In the genomic region with DNA sequence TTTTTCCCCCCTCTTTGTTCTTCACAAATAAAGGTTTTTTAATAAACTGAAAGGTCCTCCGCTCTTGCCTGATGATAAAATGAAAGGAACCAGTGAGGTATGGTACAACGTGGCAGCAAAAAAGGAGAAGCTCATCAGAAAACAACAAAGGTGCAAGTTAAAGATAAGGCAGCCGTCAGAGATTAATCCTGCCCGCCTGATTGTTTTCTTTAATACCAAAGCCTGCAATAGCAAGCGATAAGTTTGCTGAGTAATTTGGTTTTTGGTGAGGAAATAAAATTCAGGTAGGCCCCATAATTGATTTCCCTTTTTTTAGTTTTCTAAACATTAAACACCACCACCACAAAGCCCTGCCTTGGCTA, we compare ENCODE assay signal across 1 cellular context.
TF ChIP-seq lines count a peak whose summit lies in the region.

No MANE protein-coding gene starts in this region.

TF ChIP-seq in K562, 482 proteins besides CTCF, POLR2A, EP300 and RAD21 (continued from another document):
- TF ChIP-seq MYC (IDR thresholded peaks at IDR 0.05; ENCODE audit: low read depth, low read length) (peak; percentile 67; the same call in 1 of the 2 replicates), MYC (CRISPR knock-in tag; IDR thresholded peaks at IDR 0.05; ENCODE audit: borderline replicate concordance, low read depth) (no peak), KDM1A (IDR thresholded peaks at IDR 0.05) (peak; percentile 9 to 44; a peak in 2 of 4 replicates), FOSL1 (tag; conservative IDR thresholded peaks at IDR 0.05) (peak; percentile 86), CCNT2 (IDR thresholded peaks at IDR 0.05; ENCODE audit: borderline replicate concordance, extremely low read depth, insufficient read length, low read depth, low read length) (peak; percentile 83), ZNF445 (CRISPR knock-in tag; IDR thresholded peaks at IDR 0.05; ENCODE audit: low read depth) (no peak), PCBP1 (IDR thresholded peaks at IDR 0.05; ENCODE audit: low read depth, low read length, poor library complexity, severe bottlenecking) (no peak), SMARCE1 (IDR thresholded peaks at IDR 0.05) (peak; percentile 90; the same call in 1 of the 2 replicates), CBFA2T2 (conservative IDR thresholded peaks at IDR 0.05) (peak; percentile 77), ZFX (CRISPR knock-in tag; IDR thresholded peaks at IDR 0.05) (peak; percentile 44; the same call in 1 of the 2 replicates), RCOR1 (IDR thresholded peaks at IDR 0.05; ENCODE audit: borderline replicate concordance in 1 of 2, low read depth in 2 of 2, low read length in 2 of 2) (peak; percentile 55 to 59; a peak in 3 of 4 replicates), ADNP (tag; IDR thresholded peaks at IDR 0.05) (peak; percentile 69; the same call in 1 of the 2 replicates), NFYB (IDR thresholded peaks at IDR 0.05; ENCODE audit: extremely low read depth, insufficient read length) (no peak), MAFG (tag; conservative IDR thresholded peaks at IDR 0.05) (peak; percentile 50), STAT5A (IDR thresholded peaks at IDR 0.05; ENCODE audit: borderline replicate concordance, low read length) (peak; percentile 68), ZNF212 (CRISPR knock-in tag; IDR thresholded peaks at IDR 0.05) (no peak), HMGN3 (IDR thresholded peaks at IDR 0.05; ENCODE audit: borderline replicate concordance, extremely low read depth, insufficient read length, low read depth, low read length) (peak; percentile 79), CXXC5 (CRISPR knock-in tag; IDR thresholded peaks at IDR 0.05) (peak; percentile 76), JUN (IDR thresholded peaks at IDR 0.05; ENCODE audit: borderline replicate concordance, low read depth, low read length) (no peak), JUN (CRISPR knock-in tag; IDR thresholded peaks at IDR 0.05; ENCODE audit: borderline replicate concordance) (no peak), DPF2 (IDR thresholded peaks at IDR 0.05) (peak; percentile 81), CREM (IDR thresholded peaks at IDR 0.05; ENCODE audit: low read depth) (0 out of 2 replicates have a peak, but pooled peaks have one; percentile 3), TAL1 (IDR thresholded peaks at IDR 0.05) (peak; percentile 88), TEAD4 (IDR thresholded peaks at IDR 0.05; ENCODE audit: low read length) (peak; percentile 93), TEAD4 (CRISPR knock-in tag; IDR thresholded peaks at IDR 0.05; ENCODE audit: borderline replicate concordance) (no peak), CTBP1 (IDR thresholded peaks at IDR 0.05; ENCODE audit: borderline replicate concordance) (peak; percentile 52; the same call in 1 of the 2 replicates), BCOR (IDR thresholded peaks at IDR 0.05) (0 out of 2 replicates have a peak, but pooled peaks have one; percentile 20), TCF3 (CRISPR knock-in tag; IDR thresholded peaks at IDR 0.05) (peak; percentile 84), C11orf30 (IDR thresholded peaks at IDR 0.05; ENCODE audit: low read depth) (0 out of 2 replicates have a peak, but pooled peaks have one; percentile 17), SOX6 (IDR thresholded peaks at IDR 0.05) (peak; percentile 98), NFE2 (IDR thresholded peaks at IDR 0.05; ENCODE audit: low read depth) (peak; percentile 66), RNF2 (IDR thresholded peaks at IDR 0.05) (0 out of 2 replicates have a peak, but pooled peaks have one; percentile 21), SMARCA4 (IDR thresholded peaks at IDR 0.05) (peak; percentile 83; the same call in 1 of the 2 replicates), EHMT2 (IDR thresholded peaks at IDR 0.05) (peak; percentile 65; the same call in 1 of the 2 replicates), FOXA3 (CRISPR knock-in tag; conservative IDR thresholded peaks at IDR 0.05 in 1 of 2, IDR thresholded peaks at IDR 0.05 in 1 of 2) (peak in 1 of 2 experiments; percentile 22; a peak in 1 of 4 replicates), ZNF780A (CRISPR knock-in tag; IDR thresholded peaks at IDR 0.05) (no peak)
- TF ChIP-seq, protein P1, sequence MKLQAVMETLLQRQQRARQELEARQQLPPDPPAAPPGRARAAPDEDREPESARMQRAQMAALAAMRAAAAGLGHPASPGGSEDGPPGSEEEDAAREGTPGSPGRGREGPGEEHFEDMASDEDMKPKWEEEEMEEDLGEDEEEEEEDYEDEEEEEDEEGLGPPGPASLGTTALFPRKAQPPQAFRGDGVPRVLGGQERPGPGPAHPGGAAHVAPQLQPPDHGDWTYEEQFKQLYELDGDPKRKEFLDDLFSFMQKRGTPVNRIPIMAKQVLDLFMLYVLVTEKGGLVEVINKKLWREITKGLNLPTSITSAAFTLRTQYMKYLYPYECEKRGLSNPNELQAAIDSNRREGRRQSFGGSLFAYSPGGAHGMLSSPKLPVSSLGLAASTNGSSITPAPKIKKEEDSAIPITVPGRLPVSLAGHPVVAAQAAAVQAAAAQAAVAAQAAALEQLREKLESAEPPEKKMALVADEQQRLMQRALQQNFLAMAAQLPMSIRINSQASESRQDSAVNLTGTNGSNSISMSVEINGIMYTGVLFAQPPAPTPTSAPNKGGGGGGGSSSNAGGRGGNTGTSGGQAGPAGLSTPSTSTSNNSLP (IDR thresholded peaks at IDR 0.05; ENCODE audit: borderline replicate concordance, low read depth, low read length): peak; percentile 79; the same call in 1 of the 2 replicates
- TF ChIP-seq, protein P2, sequence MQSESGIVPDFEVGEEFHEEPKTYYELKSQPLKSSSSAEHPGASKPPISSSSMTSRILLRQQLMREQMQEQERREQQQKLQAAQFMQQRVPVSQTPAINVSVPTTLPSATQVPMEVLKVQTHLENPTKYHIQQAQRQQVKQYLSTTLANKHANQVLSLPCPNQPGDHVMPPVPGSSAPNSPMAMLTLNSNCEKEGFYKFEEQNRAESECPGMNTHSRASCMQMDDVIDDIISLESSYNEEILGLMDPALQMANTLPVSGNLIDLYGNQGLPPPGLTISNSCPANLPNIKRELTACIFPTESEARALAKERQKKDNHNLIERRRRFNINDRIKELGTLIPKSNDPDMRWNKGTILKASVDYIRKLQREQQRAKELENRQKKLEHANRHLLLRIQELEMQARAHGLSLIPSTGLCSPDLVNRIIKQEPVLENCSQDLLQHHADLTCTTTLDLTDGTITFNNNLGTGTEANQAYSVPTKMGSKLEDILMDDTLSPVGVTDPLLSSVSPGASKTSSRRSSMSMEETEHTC (IDR thresholded peaks at IDR 0.05): peak; percentile 13; the same call in 1 of the 2 replicates
- TF ChIP-seq, protein P3, sequence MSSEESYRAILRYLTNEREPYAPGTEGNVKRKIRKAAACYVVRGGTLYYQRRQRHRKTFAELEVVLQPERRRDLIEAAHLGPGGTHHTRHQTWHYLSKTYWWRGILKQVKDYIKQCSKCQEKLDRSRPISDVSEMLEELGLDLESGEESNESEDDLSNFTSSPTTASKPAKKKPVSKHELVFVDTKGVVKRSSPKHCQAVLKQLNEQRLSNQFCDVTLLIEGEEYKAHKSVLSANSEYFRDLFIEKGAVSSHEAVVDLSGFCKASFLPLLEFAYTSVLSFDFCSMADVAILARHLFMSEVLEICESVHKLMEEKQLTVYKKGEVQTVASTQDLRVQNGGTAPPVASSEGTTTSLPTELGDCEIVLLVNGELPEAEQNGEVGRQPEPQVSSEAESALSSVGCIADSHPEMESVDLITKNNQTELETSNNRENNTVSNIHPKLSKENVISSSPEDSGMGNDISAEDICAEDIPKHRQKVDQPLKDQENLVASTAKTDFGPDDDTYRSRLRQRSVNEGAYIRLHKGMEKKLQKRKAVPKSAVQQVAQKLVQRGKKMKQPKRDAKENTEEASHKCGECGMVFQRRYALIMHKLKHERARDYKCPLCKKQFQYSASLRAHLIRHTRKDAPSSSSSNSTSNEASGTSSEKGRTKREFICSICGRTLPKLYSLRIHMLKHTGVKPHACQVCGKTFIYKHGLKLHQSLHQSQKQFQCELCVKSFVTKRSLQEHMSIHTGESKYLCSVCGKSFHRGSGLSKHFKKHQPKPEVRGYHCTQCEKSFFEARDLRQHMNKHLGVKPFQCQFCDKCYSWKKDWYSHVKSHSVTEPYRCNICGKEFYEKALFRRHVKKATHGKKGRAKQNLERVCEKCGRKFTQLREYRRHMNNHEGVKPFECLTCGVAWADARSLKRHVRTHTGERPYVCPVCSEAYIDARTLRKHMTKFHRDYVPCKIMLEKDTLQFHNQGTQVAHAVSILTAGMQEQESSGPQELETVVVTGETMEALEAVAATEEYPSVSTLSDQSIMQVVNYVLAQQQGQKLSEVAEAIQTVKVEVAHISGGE (CRISPR knock-in tag; IDR thresholded peaks at IDR 0.05): 0 out of 6 replicates have a peak, but pooled peaks of 1 of the 3 experiments have one; percentile 47
- TF ChIP-seq, protein P4, sequence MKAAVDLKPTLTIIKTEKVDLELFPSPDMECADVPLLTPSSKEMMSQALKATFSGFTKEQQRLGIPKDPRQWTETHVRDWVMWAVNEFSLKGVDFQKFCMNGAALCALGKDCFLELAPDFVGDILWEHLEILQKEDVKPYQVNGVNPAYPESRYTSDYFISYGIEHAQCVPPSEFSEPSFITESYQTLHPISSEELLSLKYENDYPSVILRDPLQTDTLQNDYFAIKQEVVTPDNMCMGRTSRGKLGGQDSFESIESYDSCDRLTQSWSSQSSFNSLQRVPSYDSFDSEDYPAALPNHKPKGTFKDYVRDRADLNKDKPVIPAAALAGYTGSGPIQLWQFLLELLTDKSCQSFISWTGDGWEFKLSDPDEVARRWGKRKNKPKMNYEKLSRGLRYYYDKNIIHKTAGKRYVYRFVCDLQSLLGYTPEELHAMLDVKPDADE (conservative IDR thresholded peaks at IDR 0.05; ENCODE audit: control insufficient read depth, low read depth, low read length): no peak
